ENCODE assay signal across 1 cellular context in genomic region chr10:72048450-72049124, GRCh38.
TF ChIP-seq lines count a peak whose summit lies in the region.

No MANE protein-coding gene starts in this region.

TF ChIP-seq in SK-N-SH, 30 proteins besides CTCF, POLR2A, EP300 and RAD21 (continued from another document):
- TF ChIP-seq, protein P1, sequence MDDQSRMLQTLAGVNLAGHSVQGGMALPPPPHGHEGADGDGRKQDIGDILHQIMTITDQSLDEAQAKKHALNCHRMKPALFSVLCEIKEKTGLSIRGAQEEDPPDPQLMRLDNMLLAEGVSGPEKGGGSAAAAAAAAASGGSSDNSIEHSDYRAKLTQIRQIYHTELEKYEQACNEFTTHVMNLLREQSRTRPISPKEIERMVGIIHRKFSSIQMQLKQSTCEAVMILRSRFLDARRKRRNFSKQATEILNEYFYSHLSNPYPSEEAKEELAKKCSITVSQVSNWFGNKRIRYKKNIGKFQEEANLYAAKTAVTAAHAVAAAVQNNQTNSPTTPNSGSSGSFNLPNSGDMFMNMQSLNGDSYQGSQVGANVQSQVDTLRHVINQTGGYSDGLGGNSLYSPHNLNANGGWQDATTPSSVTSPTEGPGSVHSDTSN (IDR thresholded peaks at IDR 0.05) = no peak
- TF ChIP-seq FOXM1 (IDR thresholded peaks at IDR 0.05; ENCODE audit: low read depth) (no peak), SMC3 (IDR thresholded peaks at IDR 0.05; ENCODE audit: low read depth, low read length) (peak; percentile 100), CHD2 (IDR thresholded peaks at IDR 0.05; ENCODE audit: low read length, partially characterized antibody) (peak; percentile 77), FOXJ3 (CRISPR knock-in tag; IDR thresholded peaks at IDR 0.05) (no peak), TAF1 (IDR thresholded peaks at IDR 0.05; ENCODE audit: borderline replicate concordance, low read depth, low read length) (no peak), MXI1 (IDR thresholded peaks at IDR 0.05; ENCODE audit: low read depth, low read length) (no peak), YY1 (IDR thresholded peaks at IDR 0.05; ENCODE audit: low read depth) (no peak), RFX5 (IDR thresholded peaks at IDR 0.05; ENCODE audit: low read length) (peak; percentile 77), REST (IDR thresholded peaks at IDR 0.05; ENCODE audit: low read depth, low read length) (no peak), JUND (IDR thresholded peaks at IDR 0.05) (no peak), NFIC (IDR thresholded peaks at IDR 0.05; ENCODE audit: borderline replicate concordance) (0 out of 2 replicates have a peak, but pooled peaks have one; percentile 26), RCOR1 (IDR thresholded peaks at IDR 0.05; ENCODE audit: low read length) (0 out of 2 replicates have a peak, but pooled peaks have one; percentile 22), TEAD4 (IDR thresholded peaks at IDR 0.05; ENCODE audit: borderline replicate concordance, insufficient read depth) (no peak), EZH2phosphoT487 (IDR thresholded peaks at IDR 0.05; ENCODE audit: borderline replicate concordance, low read depth) (no peak), NRF1 (IDR thresholded peaks at IDR 0.05; ENCODE audit: low read depth, low read length) (peak; percentile 36; the same call in 1 of the 2 replicates), SIN3A (IDR thresholded peaks at IDR 0.05; ENCODE audit: borderline replicate concordance, low read depth, low read length) (no peak), GATA2 (CRISPR knock-in tag; IDR thresholded peaks at IDR 0.05) (no peak), MAX (IDR thresholded peaks at IDR 0.05; ENCODE audit: low read depth) (no peak), TCF12 (IDR thresholded peaks at IDR 0.05) (no peak), FOSL2 (IDR thresholded peaks at IDR 0.05; ENCODE audit: borderline replicate concordance, low read depth) (no peak), GABPA (IDR thresholded peaks at IDR 0.05; ENCODE audit: low read depth) (no peak), MEF2A (IDR thresholded peaks at IDR 0.05; ENCODE audit: borderline replicate concordance, low read depth) (no peak), POLR2AphosphoS5 (IDR thresholded peaks at IDR 0.05; ENCODE audit: low read depth, low read length) (no peak)
- TF ChIP-seq, protein P2, sequence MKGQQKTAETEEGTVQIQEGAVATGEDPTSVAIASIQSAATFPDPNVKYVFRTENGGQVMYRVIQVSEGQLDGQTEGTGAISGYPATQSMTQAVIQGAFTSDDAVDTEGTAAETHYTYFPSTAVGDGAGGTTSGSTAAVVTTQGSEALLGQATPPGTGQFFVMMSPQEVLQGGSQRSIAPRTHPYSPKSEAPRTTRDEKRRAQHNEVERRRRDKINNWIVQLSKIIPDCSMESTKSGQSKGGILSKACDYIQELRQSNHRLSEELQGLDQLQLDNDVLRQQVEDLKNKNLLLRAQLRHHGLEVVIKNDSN (IDR thresholded peaks at IDR 0.05; ENCODE audit: borderline replicate concordance, low read depth) = no peak
- TF ChIP-seq, protein P3, sequence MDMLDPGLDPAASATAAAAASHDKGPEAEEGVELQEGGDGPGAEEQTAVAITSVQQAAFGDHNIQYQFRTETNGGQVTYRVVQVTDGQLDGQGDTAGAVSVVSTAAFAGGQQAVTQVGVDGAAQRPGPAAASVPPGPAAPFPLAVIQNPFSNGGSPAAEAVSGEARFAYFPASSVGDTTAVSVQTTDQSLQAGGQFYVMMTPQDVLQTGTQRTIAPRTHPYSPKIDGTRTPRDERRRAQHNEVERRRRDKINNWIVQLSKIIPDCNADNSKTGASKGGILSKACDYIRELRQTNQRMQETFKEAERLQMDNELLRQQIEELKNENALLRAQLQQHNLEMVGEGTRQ (IDR thresholded peaks at IDR 0.05; ENCODE audit: borderline replicate concordance, low read depth, low read length) = no peak
- TF ChIP-seq, protein P4, sequence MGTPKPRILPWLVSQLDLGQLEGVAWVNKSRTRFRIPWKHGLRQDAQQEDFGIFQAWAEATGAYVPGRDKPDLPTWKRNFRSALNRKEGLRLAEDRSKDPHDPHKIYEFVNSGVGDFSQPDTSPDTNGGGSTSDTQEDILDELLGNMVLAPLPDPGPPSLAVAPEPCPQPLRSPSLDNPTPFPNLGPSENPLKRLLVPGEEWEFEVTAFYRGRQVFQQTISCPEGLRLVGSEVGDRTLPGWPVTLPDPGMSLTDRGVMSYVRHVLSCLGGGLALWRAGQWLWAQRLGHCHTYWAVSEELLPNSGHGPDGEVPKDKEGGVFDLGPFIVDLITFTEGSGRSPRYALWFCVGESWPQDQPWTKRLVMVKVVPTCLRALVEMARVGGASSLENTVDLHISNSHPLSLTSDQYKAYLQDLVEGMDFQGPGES (IDR thresholded peaks at IDR 0.05; ENCODE audit: low read depth, low read length) = no peak
TF ChIP-seq in SK-N-SH: peak in this region for 6.
